In the genomic region with DNA sequence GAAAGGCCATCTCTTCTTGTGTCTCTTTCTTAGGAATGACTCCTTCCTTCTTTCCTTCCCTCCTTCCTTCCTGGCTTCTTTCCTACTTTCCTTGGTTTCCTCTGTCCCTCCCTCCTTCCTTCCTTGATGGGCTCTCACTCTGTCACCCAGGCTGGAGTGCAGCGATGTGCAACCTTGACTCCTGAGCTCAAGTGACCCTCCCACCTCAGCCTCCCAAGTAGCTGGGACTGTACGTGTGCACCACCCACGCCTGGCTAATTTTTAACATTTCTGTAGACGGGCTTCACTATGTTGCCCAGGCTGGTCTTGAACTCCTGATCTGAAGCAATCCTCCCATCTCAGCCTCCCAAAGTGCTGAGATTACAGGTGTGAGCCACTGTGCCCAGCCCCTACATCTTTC, we compare ENCODE assay signal across 29 cellular contexts.
"Had no signal": no experiment of that assay in that cellular context is flagged by ENCODE, and none has a peak within 500 bp of the region (broad histone marks: within the 10 kb centered on the region; RNA-seq: fewer than 3 reads in every experiment).

No MANE protein-coding gene starts in this region.

- H3K9me3 Mint-ChIP-seq: mesothelial cell of epicardium, natural killer cell, nephron progenitor cell, neural progenitor cell had no signal

- H3K36me3 ChIP-seq: left ventricle myocardium inferior, neural progenitor cell, neutrophil, right atrium auricular region, suprapubic skin, thoracic aorta, tibial artery, upper lobe of right lung had no signal

- H3K36me3 Mint-ChIP-seq: mesothelial cell of epicardium; naive B cell; natural killer cell; neural progenitor cell; stimulated activated naive B cell treated with anti-CD40 and anti-IgM and Interleukin-4, amounts not matched to agents 10 μg/mL and 1 μg/mL and 100 μg/mL, for 72 hours had no signal

- H3K27me3 ChIP-seq: neural progenitor cell, neutrophil, right atrium auricular region, suprapubic skin, upper lobe of right lung had no signal

- H3K4me3 Mint-ChIP-seq: mesothelial cell of epicardium; naive B cell; natural killer cell; nephron progenitor cell; neural progenitor cell; stimulated activated naive B cell treated with anti-CD40 and anti-IgM and Interleukin-4, amounts not matched to agents 10 μg/mL and 1 μg/mL and 100 μg/mL, for 72 hours; stimulated activated naive CD8-positive, alpha-beta T cell treated with anti-CD3 and anti-CD28 coated beads, Interleukin-15, Interleukin-2, amounts not matched to agents 100 ng/mL and 50 ng/mL, for 24 hours had no signal

- H3K4me1 ChIP-seq: neural progenitor cell, parathyroid adenoma, psoas muscle, tibial artery, upper lobe of right lung had no signal

- H3K27ac Mint-ChIP-seq: mesothelial cell of epicardium; nephron progenitor cell; neural progenitor cell; stimulated activated naive B cell treated with anti-CD40 and anti-IgM and Interleukin-4, amounts not matched to agents 10 μg/mL and 1 μg/mL and 100 μg/mL, for 72 hours; stimulated activated naive CD8-positive, alpha-beta T cell treated with anti-CD3 and anti-CD28 coated beads, Interleukin-15, Interleukin-2, amounts not matched to agents 100 ng/mL and 50 ng/mL, for 24 hours had no signal

- ATAC-seq: natural killer cell; psoas muscle; sciatic nerve; stimulated activated naive B cell treated with anti-CD40 and anti-IgM and Interleukin-4, amounts not matched to agents 10 μg/mL and 1 μg/mL and 100 μg/mL, for 72 hours; upper lobe of right lung had no signal

- H3K4me1 Mint-ChIP-seq: mesothelial cell of epicardium, neural progenitor cell had no signal

- H3K27me3 Mint-ChIP-seq: stimulated activated naive B cell treated with anti-CD40 and anti-IgM and Interleukin-4, amounts not matched to agents 10 μg/mL and 1 μg/mL and 100 μg/mL, for 72 hours; stimulated activated naive CD8-positive, alpha-beta T cell treated with anti-CD3 and anti-CD28 coated beads, Interleukin-15, Interleukin-2, amounts not matched to agents 100 ng/mL and 50 ng/mL, for 24 hours had no signal

- FAIRE-seq: kidney, urothelium cell line had no signal

- H3K27ac ChIP-seq: left ventricle myocardium inferior, neural progenitor cell, neutrophil, parathyroid adenoma, psoas muscle, right atrium auricular region, skin epidermis, suprapubic skin, thoracic aorta, tibial artery, upper lobe of right lung had no signal

- H3K9ac ChIP-seq: neural progenitor cell, parathyroid adenoma had no signal

- H3K4me3 ChIP-seq: left ventricle myocardium inferior, lung, neural progenitor cell, psoas muscle, right atrium auricular region, skin epidermis, suprapubic skin, thoracic aorta, tibial artery, upper lobe of right lung had no signal

- H3K79me2 ChIP-seq: parathyroid adenoma had no signal

- H2AFZ ChIP-seq: neural progenitor cell, parathyroid adenoma had no signal

- H3K9me3 ChIP-seq: left ventricle myocardium inferior, neutrophil, psoas muscle, right atrium auricular region, suprapubic skin, thoracic aorta, tibial artery, upper lobe of right lung had no signal

- DNase-seq: head of caudate nucleus; hippocampal formation; kidney; left ventricle myocardium inferior; mesendoderm; naive B cell; natural killer cell; nephron progenitor cell; occipital lobe; psoas muscle; stimulated activated CD4-positive, alpha-beta T cell treated with anti-CD3 and anti-CD28 coated beads, Interleukin-12 subunit alpha, Interleukin-12 subunit beta, amount 100 ng/mL, for 4 hours; stimulated activated CD4-positive, alpha-beta T cell treated with anti-CD3 and anti-CD28 coated beads, Interleukin-4, amount 100 ng/mL, for 4 hours; stimulated activated CD8-positive, alpha-beta memory T cell treated with anti-CD3 and anti-CD28 coated beads, Interleukin-4, amount 100 ng/mL, for 48 hours; stimulated activated naive B cell treated with anti-CD40 and anti-IgM and Interleukin-4, amounts not matched to agents 10 μg/mL and 1 μg/mL and 100 μg/mL, for 72 hours; tibial artery; trophoblast cell; upper lobe of right lung had no signal

- H3K4me2 ChIP-seq: neural progenitor cell had no signal
